Comparison of ENCODE assay signal across 24 cellular contexts in genomic region chr3:197528190-197528589, GRCh38. TPM values are rescaled to one million over a fixed set of nuclear protein-coding genes. Genes with fewer than 3 reads are reported as not detected.
A peak's percentile ranks its signal among the peaks of the same experiment; 100 is the strongest.
DNase-seq lines count a peak whose midpoint lies in the region; ATAC-seq and TF ChIP-seq lines count a peak whose summit lies in the region.
"Had no signal": no experiment of that assay in that cellular context is flagged by ENCODE, and none has a peak within 500 bp of the region (broad histone marks: within the 10 kb centered on the region; RNA-seq: fewer than 3 reads in every experiment).

No MANE protein-coding gene starts in this region.

- ATAC-seq in CD4-positive, CD25-positive, alpha-beta regulatory T cell (ENCODE audit: low read depth in 2 of 2) = no peak
- ATAC-seq in esophagus mucosa = peak; percentile 15
- ATAC-seq: CD8-positive, alpha-beta T cell; PC-3 had no signal

- H3F3A ChIP-seq in SK-N-SH (replicated peaks; ENCODE audit: insufficient read depth) = no peaks in the 10 kb centered on the region

- H3K27me3 Mint-ChIP-seq in CD4-positive, CD25-positive, alpha-beta regulatory T cell = no peaks in the 10 kb centered on the region

- no peak overlapping the region for H3K9ac ChIP-seq in SK-N-SH

- no peak overlapping the region for H3K27ac ChIP-seq in CD4-positive, CD25-positive, alpha-beta regulatory T cell (ENCODE audit: insufficient read depth, low read length, poor library complexity, severe bottlenecking)
- H3K27ac ChIP-seq in SK-N-SH (ENCODE audit: low read depth in 2 of 2, low read length in 1 of 2) = peak overlapping the region in 1 of 2 experiments; percentile 89; a peak in 2 of 4 replicates
- no peak overlapping the region for H3K27ac ChIP-seq in osteoblast (ENCODE audit: low read depth, low read length)

- no peaks in the 10 kb centered on the region for H4K20me1 ChIP-seq in SK-N-SH (ENCODE audit: insufficient read depth)
- no peaks in the 10 kb centered on the region for H4K20me1 ChIP-seq in osteoblast (ENCODE audit: insufficient read depth, low read length)

- H3K36me3 ChIP-seq in CD4-positive, CD25-positive, alpha-beta regulatory T cell (ENCODE audit: control insufficient read depth, insufficient read depth, low read length) = peaks cover 29% of the 10 kb centered on the region
- H3K36me3 ChIP-seq in SK-N-SH (replicated peaks in 1 of 2; ENCODE audit: control insufficient read depth in 1 of 2, insufficient read depth in 2 of 2, low read length in 1 of 2) (no peaks in the 10 kb centered on the region), osteoblast (ENCODE audit: insufficient read depth, low read length) (no peaks in the 10 kb centered on the region)

- WGBS in SK-N-SH (ENCODE audit: low lambda C conversion rate) = 78% methylated on average over 6 of the region's 6 CpGs

- H2AFZ ChIP-seq in SK-N-SH (ENCODE audit: low read depth) (no peak overlapping the region), osteoblast (ENCODE audit: low read length) (no peak overlapping the region)

- in situ Hi-C loops in GM13977 (cut with MboI; ENCODE audit: low pct_unique_long_range_greater_than_20kb, low sequenced_read_pairs, unreplicated experiment) = no loop called here

- TF ChIP-seq CTCF in SK-N-SH (IDR thresholded peaks at IDR 0.05) = no peak
- TF ChIP-seq CTCF in osteoblast (IDR thresholded peaks at IDR 0.05; ENCODE audit: extremely low read depth, low read depth, low read length) = no peak
- no peak for TF ChIP-seq CTCF in GM13977 (IDR thresholded peaks at IDR 0.05; ENCODE audit: extremely low read depth, insufficient read depth, missing control alignments)

- H3K36me3 Mint-ChIP-seq in CD4-positive, CD25-positive, alpha-beta regulatory T cell = peaks cover 51% of the 10 kb centered on the region

- H3K4me3 Mint-ChIP-seq in CD4-positive, CD25-positive, alpha-beta regulatory T cell = no peak overlapping the region
- H3K4me3 Mint-ChIP-seq: CD8-positive, alpha-beta T cell had no signal

- H3K4me1 Mint-ChIP-seq in CD4-positive, CD25-positive, alpha-beta regulatory T cell = no peaks in the 10 kb centered on the region

- no peaks in the 10 kb centered on the region for H3K9me3 ChIP-seq in CD4-positive, CD25-positive, alpha-beta regulatory T cell (ENCODE audit: control insufficient read depth in 2 of 2, low read length in 2 of 2)
- H3K9me3 ChIP-seq in SK-N-SH = no peaks in the 10 kb centered on the region
- H3K9me3 ChIP-seq in osteoblast (ENCODE audit: low read depth, low read length) = no peaks in the 10 kb centered on the region
- H3K9me3 ChIP-seq: Caco-2 had no signal

- no peaks in the 10 kb centered on the region for H3K4me1 ChIP-seq in CD4-positive, CD25-positive, alpha-beta regulatory T cell (ENCODE audit: control insufficient read depth, insufficient read depth, low read length, poor library complexity, severe bottlenecking)
- H3K4me1 ChIP-seq in SK-N-SH (ENCODE audit: control insufficient read depth in 1 of 2, insufficient read depth in 2 of 2, low read depth in 1 of 2, low read length in 1 of 2) = peaks cover 0 to 25% of the 10 kb centered on the region in 2 experiments; a peak in 2 of 4 replicates
- H3K4me1 ChIP-seq in osteoblast (ENCODE audit: insufficient read depth, low read length) = no peaks in the 10 kb centered on the region
- H3K4me1 ChIP-seq: Caco-2 had no signal

- CTCF ChIA-PET in SK-N-SH (lab: Yijun Ruan, JAX) = interaction anchor here (0.8 to 2.9 kb wide), 8 partner anchors 14 to 304 kb away, joined by 3 to 14 read pairs (median 3); no protein-coding TSS in a partner anchor

- no peaks in the 10 kb centered on the region for H3K9me2 ChIP-seq in SK-N-SH

- POLR2A ChIA-PET in SK-N-SH (lab: Yijun Ruan, JAX) = interaction anchor here (0.6 to 1.3 kb wide), 6 partner anchors 10 to 71 kb away, joined by 3 to 5 read pairs (median 4); no protein-coding TSS in a partner anchor

- no peaks in the 10 kb centered on the region for H3K27me3 ChIP-seq in CD4-positive, CD25-positive, alpha-beta regulatory T cell (ENCODE audit: control insufficient read depth, insufficient read depth, low read length)
- H3K27me3 ChIP-seq in SK-N-SH (ENCODE audit: insufficient read depth) = no peaks in the 10 kb centered on the region
- no peaks in the 10 kb centered on the region for H3K27me3 ChIP-seq in osteoblast (ENCODE audit: insufficient read depth, low read length)

- peak overlapping the region in 2 of 3 donors; percentile 11 to 55 for H3K27ac Mint-ChIP-seq in CD4-positive, CD25-positive, alpha-beta regulatory T cell
- H3K27ac Mint-ChIP-seq: CD8-positive, alpha-beta T cell had no signal

- H3K79me2 ChIP-seq in SK-N-SH (ENCODE audit: insufficient read depth) (no peaks in the 10 kb centered on the region), osteoblast (ENCODE audit: insufficient read depth, low read length) (no peaks in the 10 kb centered on the region)

- TF ChIP-seq RAD21 in SK-N-SH (IDR thresholded peaks at IDR 0.05; ENCODE audit: low read length) = no peak; the same call in 1 of the 2 replicates

- H3K9me3 Mint-ChIP-seq in CD4-positive, CD25-positive, alpha-beta regulatory T cell = no peaks in the 10 kb centered on the region
- H3K9me3 Mint-ChIP-seq: CD8-positive, alpha-beta T cell had no signal

- no peak overlapping the region for H3K4me2 ChIP-seq in SK-N-SH
- no peak overlapping the region for H3K4me2 ChIP-seq in osteoblast (ENCODE audit: insufficient read depth, low read length)

- H3K4me3 ChIP-seq in CD4-positive, CD25-positive, alpha-beta regulatory T cell (ENCODE audit: low read depth, low read length) = no peak overlapping the region
- H3K4me3 ChIP-seq in SK-N-SH (ENCODE audit: low read depth in 2 of 2, low read length in 1 of 2) = no peak overlapping the region
- H3K4me3 ChIP-seq in osteoblast (ENCODE audit: insufficient read depth, low read length) = no peak overlapping the region

- peak in 1 of 2 experiments; percentile 73; a peak in 1 of 4 replicates for TF ChIP-seq EP300 in SK-N-SH (IDR thresholded peaks at IDR 0.05; ENCODE audit: borderline replicate concordance in 1 of 2, low read depth in 1 of 2, low read length in 1 of 2)

- no peak for DNase-seq in CD4-positive, CD25-positive, alpha-beta regulatory T cell
- DNase-seq in SK-N-SH = peak; percentile 87
- peak; percentile 23 for DNase-seq in osteoblast (ENCODE audit: insufficient read length, low spot score, missing footprints)
- DNase-seq in GM13977 (ENCODE audit: low spot score) = no peak
- no peak for DNase-seq in H4 (ENCODE audit: low spot score)
- no peak for DNase-seq in kidney glomerular epithelial cell (lab: John Stamatoyannopoulos, UW)
- no peak for DNase-seq in stimulated activated CD4-positive, alpha-beta T cell treated with anti-CD3 and anti-CD28 coated beads, Interleukin-2, amount 100 ng/mL, for 48 hours
- DNase-seq: AML-193; C1 segment of cervical spinal cord; Caco-2; CD8-positive, alpha-beta T cell; DMS 273 treated with DMSO at 0.1 percent for 48 hours; DMS79 treated with DMSO at 0.1 percent for 48 hours; GF-D8; H7; KBM-7; NCI-H1105 treated with DMSO at 0.1 percent for 48 hours; NCI-H146; NCI-H1930; NCI-H446; NCI-H524 treated with DMSO at 0.1 percent for 48 hours; NCI-H774; PC-3 had no signal

TF ChIP-seq in SK-N-SH, 30 proteins besides CTCF, POLR2A, EP300 and RAD21 (continues in another document):
- no peak for TF ChIP-seq USF1 (IDR thresholded peaks at IDR 0.05; ENCODE audit: borderline replicate concordance, low read depth)
- TF ChIP-seq NFIC (IDR thresholded peaks at IDR 0.05; ENCODE audit: borderline replicate concordance) = no peak
- TF ChIP-seq SIN3A (IDR thresholded peaks at IDR 0.05; ENCODE audit: borderline replicate concordance, low read depth, low read length) = no peak
- TF ChIP-seq PBX3 (IDR thresholded peaks at IDR 0.05) = no peak
- no peak for TF ChIP-seq ZBTB33 (IDR thresholded peaks at IDR 0.05; ENCODE audit: borderline replicate concordance, low read depth)
- TF ChIP-seq GATA2 (CRISPR knock-in tag; IDR thresholded peaks at IDR 0.05) = peak; percentile 97

RNA-seq across cellular contexts. Expression of gene BDH1, which starts 27.6 kb away (rescaled TPM):
- total RNA-seq in CD4-positive, CD25-positive, alpha-beta regulatory T cell = 20.3 TPM
- polyA plus RNA-seq in CD4-positive, CD25-positive, alpha-beta regulatory T cell = 10 to 100 TPM; 13.5 to 29.8 (median 22.2) TPM
- polyA plus RNA-seq in SK-N-SH (2012; rRNA removed) = 19.7 and 19.8 TPM in 2 replicates
- polyA plus RNA-seq in SK-N-SH (2012; cell fraction: cytosol; rRNA removed) = 11.1 and 16.2 TPM in 2 replicates
- polyA plus RNA-seq in SK-N-SH (2012; cell fraction: nucleus; rRNA removed) = 52.5 and 53.5 TPM in 2 replicates
- 67.9 TPM for total RNA-seq in esophagus mucosa
- total RNA-seq in osteoblast = 5.6 and 5.8 TPM in 2 replicates
- total RNA-seq in H4 (2014; rRNA removed; shearing (Covaris generic)) = 4.9 and 9.4 TPM in 2 replicates

Comparison
In these comparisons a context has a peak if more than half of its experiments do, and no peak if none do; other contexts are left out.
1. DNase-seq: peak in SK-N-SH (single experiment) and osteoblast (single experiment); none in CD4-positive, CD25-positive, alpha-beta regulatory T cell (0 of 3), GM13977 (single experiment), H4 (single experiment), kidney glomerular epithelial cell (single experiment) and stimulated activated CD4-positive, alpha-beta T cell treated with anti-CD3 and anti-CD28 coated beads, Interleukin-2, amount 100 ng/mL, for 48 hours (0 of 2).